1 cellular context compared by ENCODE assay signal in genomic region chr1:244314921-244315544, GRCh38.
TF ChIP-seq lines count a peak whose summit lies in the region.

No MANE protein-coding gene starts in this region.

TF ChIP-seq in K562, 482 proteins besides CTCF, POLR2A, EP300 and RAD21 (continued from another document and continues in another):
- TF ChIP-seq ZBTB40 (IDR thresholded peaks at IDR 0.05): no peak
- no peak for TF ChIP-seq ZBTB40 (CRISPR knock-in tag; IDR thresholded peaks at IDR 0.05)
- TF ChIP-seq MEF2D (tag; conservative IDR thresholded peaks at IDR 0.05; ENCODE audit: low read depth): no peak
- peak; percentile 47; the same call in 1 of the 2 replicates for TF ChIP-seq SPI1 (IDR thresholded peaks at IDR 0.05; ENCODE audit: borderline replicate concordance, low read depth, low read length)
- TF ChIP-seq ADNP (tag; IDR thresholded peaks at IDR 0.05): no peak
- no peak for TF ChIP-seq GABPB1 (CRISPR knock-in tag; IDR thresholded peaks at IDR 0.05)
- TF ChIP-seq CHD1 (IDR thresholded peaks at IDR 0.05; ENCODE audit: low read length): no peak
- no peak for TF ChIP-seq ATF7 (IDR thresholded peaks at IDR 0.05)
- TF ChIP-seq PRMT5 (CRISPR knock-in tag; IDR thresholded peaks at IDR 0.05): no peak
- no peak for TF ChIP-seq TCF3 (CRISPR knock-in tag; IDR thresholded peaks at IDR 0.05)
- TF ChIP-seq ZHX1 (conservative IDR thresholded peaks at IDR 0.05; ENCODE audit: low read length): no peak
- no peak for TF ChIP-seq ZFP30 (CRISPR knock-in tag; IDR thresholded peaks at IDR 0.05; ENCODE audit: borderline replicate concordance)
- TF ChIP-seq CCAR2 (IDR thresholded peaks at IDR 0.05; ENCODE audit: low read depth, low read length): no peak
- TF ChIP-seq BMI1 (IDR thresholded peaks at IDR 0.05; ENCODE audit: low read length): no peak
- peak; percentile 61 for TF ChIP-seq ZNF592 (IDR thresholded peaks at IDR 0.05)
- no peak for TF ChIP-seq TEAD2 (tag; IDR thresholded peaks at IDR 0.05)
- TF ChIP-seq ZNF318 (IDR thresholded peaks at IDR 0.05; ENCODE audit: borderline replicate concordance in 1 of 2, low read depth in 1 of 2): no peak
- TF ChIP-seq UBTF (IDR thresholded peaks at IDR 0.05; ENCODE audit: borderline replicate concordance in 1 of 2, low read depth in 2 of 2, low read length in 2 of 2): no peak
- peak; percentile 25; the same call in 1 of the 2 replicates for TF ChIP-seq VEZF1 (CRISPR knock-in tag; IDR thresholded peaks at IDR 0.05)
- no peak for TF ChIP-seq TCF15 (CRISPR knock-in tag; IDR thresholded peaks at IDR 0.05)
